ENCODE assay signal across 10 cellular contexts in the genomic region with DNA sequence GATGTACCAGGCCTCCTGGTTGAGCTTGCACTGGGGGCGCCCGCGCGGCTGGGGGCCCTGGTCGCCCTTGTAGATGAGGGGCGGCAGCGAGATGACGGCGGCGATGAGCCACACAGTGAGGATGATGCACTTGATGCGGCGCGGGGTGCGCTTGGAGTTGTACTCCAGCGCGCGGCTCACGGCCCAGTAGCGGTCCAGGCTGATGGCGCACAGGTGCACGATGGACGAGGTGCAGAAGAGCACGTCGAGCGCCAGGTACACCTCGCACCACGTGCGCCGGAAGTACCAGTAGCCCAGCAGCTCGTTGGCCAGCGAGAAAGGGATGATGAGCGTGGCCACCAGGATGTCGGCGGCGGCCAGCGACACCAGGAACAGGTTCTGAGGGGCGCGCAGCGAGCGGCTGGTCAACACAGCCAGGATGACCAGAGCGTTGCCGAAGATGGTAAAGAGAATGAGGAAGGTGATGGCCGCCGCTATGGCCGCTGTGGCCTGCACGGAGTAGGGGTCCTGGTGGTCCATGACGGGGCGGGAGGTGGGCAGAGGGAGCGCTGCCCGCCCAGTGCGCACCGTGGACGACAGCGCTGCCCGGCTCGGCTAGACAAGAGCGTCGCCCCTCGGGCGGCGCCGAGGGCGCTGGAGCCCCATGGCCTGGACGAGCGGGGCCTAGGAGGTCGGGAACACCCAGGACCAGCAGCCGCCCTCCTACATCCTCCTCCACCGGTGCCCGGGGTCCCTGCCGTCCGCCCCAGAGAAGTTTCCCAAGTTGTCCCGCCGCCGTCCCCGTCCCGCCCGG. TPM values are rescaled to one million over a fixed set of nuclear protein-coding genes. Genes with fewer than 3 reads are reported as not detected.
DNase-seq lines count a peak whose midpoint lies in the region; ATAC-seq and TF ChIP-seq lines count a peak whose summit lies in the region.
"Had no signal": no experiment of that assay in that cellular context is flagged by ENCODE, and none has a peak within 500 bp of the region (broad histone marks: within the 10 kb centered on the region; RNA-seq: fewer than 3 reads in every experiment).

No MANE protein-coding gene starts in this region.

- intact Hi-C loops in dorsolateral prefrontal cortex (cut with DNase I) = loop anchor here (5.0 kb wide), 2 partner anchors 109 to 124 kb away; a partner anchor contains a TSS

- H3K27me3 ChIP-seq in ACC112 (ENCODE audit: insufficient read depth, low read length) (peaks cover 53% of the 10 kb centered on the region), dorsolateral prefrontal cortex (peaks cover 0 to 34% (median 18%) of the 10 kb centered on the region in 45 donors)

- H3K4me3 ChIP-seq in ACC112 (ENCODE audit: low read depth, low read length) (peak overlapping the region; percentile 70), dorsolateral prefrontal cortex (peak overlapping the region in 57 of 59 donors; percentile 26 to 72 (median 56))

- H3K9me3 Mint-ChIP-seq in IgD-negative memory B cell = no peaks in the 10 kb centered on the region
- H3K9me3 Mint-ChIP-seq in nephron = no peaks in the 10 kb centered on the region

- H3K79me2 ChIP-seq in ACC112 (ENCODE audit: control insufficient read depth, insufficient read depth, low read length, unreplicated experiment) = no peaks in the 10 kb centered on the region

- no peak overlapping the region for H2AFZ ChIP-seq in ACC112 (ENCODE audit: low read length, unreplicated experiment)

- DNase-seq in dorsolateral prefrontal cortex (peak in 1 of 10 donors; percentile 31), Kasumi-1 (lab: John Stamatoyannopoulos, UW) (no peak), epidermal melanocyte (ENCODE audit: insufficient read length, low spot score) (no peak), occipital lobe (lab: John Stamatoyannopoulos, UW) (no peak)
- DNase-seq: NCI-H446 had no signal

- peaks cover 4 to 12% (median 9%) of the 10 kb centered on the region in 3 donors for H3K4me1 Mint-ChIP-seq in IgD-negative memory B cell
- peaks cover 19% of the 10 kb centered on the region for H3K4me1 Mint-ChIP-seq in nephron

- H3K36me3 Mint-ChIP-seq in IgD-negative memory B cell (peaks cover 2% of the 10 kb centered on the region), nephron (ENCODE audit: low read depth) (no peaks in the 10 kb centered on the region)

- H3K36me3 ChIP-seq in ACC112 (ENCODE audit: insufficient read depth, low read length) = no peaks in the 10 kb centered on the region

- no peak overlapping the region for H3K27ac ChIP-seq in ACC112 (ENCODE audit: low read depth, low read length)
- no peak overlapping the region for H3K27ac ChIP-seq in dorsolateral prefrontal cortex

- H3K27ac Mint-ChIP-seq in IgD-negative memory B cell (peak overlapping the region in 1 of 3 donors; percentile 57), nephron (no peak overlapping the region)

- no peak for ATAC-seq in HG02981 (IDR thresholded peaks at IDR 0.05; ENCODE audit: unreplicated experiment)

- H3K27me3 Mint-ChIP-seq in IgD-negative memory B cell (peaks cover 16% of the 10 kb centered on the region), nephron (ENCODE audit: low read depth) (peaks cover 54% of the 10 kb centered on the region)

- H3K4me3 Mint-ChIP-seq in IgD-negative memory B cell (peak overlapping the region; percentile 69 to 89 (median 84)), nephron (peak overlapping the region; percentile 75 to 81 (median 78))

- TF ChIP-seq CTCF in dorsolateral prefrontal cortex (IDR thresholded peaks at IDR 0.05 in 54 of 56, conservative IDR thresholded peaks at IDR 0.05 in 2 of 56; ENCODE audit: low read depth in 1 of 56, partially characterized antibody in 56 of 56) (no peak), nephron (IDR thresholded peaks at IDR 0.05; ENCODE audit: unreplicated experiment in 3 of 3) (no peak)

- no peaks in the 10 kb centered on the region for H3K4me1 ChIP-seq in ACC112 (ENCODE audit: control insufficient read depth, insufficient read depth, low read length, unreplicated experiment)

RNA-seq across cellular contexts. Expression of a gene that starts 0.5 kb away (rescaled TPM):
- not detected for polyA plus RNA-seq in IgD-negative memory B cell
- total RNA-seq in dorsolateral prefrontal cortex (1 to 10 TPM in 33 of 120 experiments, under 1 TPM in 85, not detected in 2; 0.14 to 4.8 (median 0.60) TPM), occipital lobe (not detected)
- total RNA-seq: myocyte had no signal

RNA-seq across cellular contexts. Expression of a gene that starts 22.5 kb away (rescaled TPM):
- polyA plus RNA-seq in IgD-negative memory B cell = not detected
- 1 to 10 TPM in 19 of 120 experiments, under 1 TPM in 42, not detected in 59; 0.29 to 7.9 (median 0.86) TPM for total RNA-seq in dorsolateral prefrontal cortex
- total RNA-seq in occipital lobe = not detected
- total RNA-seq: myocyte had no signal

RNA-seq across cellular contexts. Expression of a gene that starts 29.4 kb away (rescaled TPM):
- polyA plus RNA-seq in IgD-negative memory B cell = 55.6 TPM
- 100 to 1,000 TPM in 1 of 120 experiments, 10 to 100 TPM in 20, 1 to 10 TPM in 99; 2.9 to 109 (median 7.5) TPM for total RNA-seq in dorsolateral prefrontal cortex
- total RNA-seq in occipital lobe = 7.3 TPM
